ENCODE assay signal across 16 cellular contexts in genomic region chr1:155873860-155874259, GRCh38. TPM values are rescaled to one million over a fixed set of nuclear protein-coding genes. Genes with fewer than 3 reads are reported as not detected.
DNase-seq lines count a peak whose midpoint lies in the region; ATAC-seq and TF ChIP-seq lines count a peak whose summit lies in the region.
"Had no signal": no experiment of that assay in that cellular context is flagged by ENCODE, and none has a peak within 500 bp of the region (broad histone marks: within the 10 kb centered on the region; RNA-seq: fewer than 3 reads in every experiment).

No MANE protein-coding gene starts in this region.

- in situ Hi-C loops in mammary epithelial cell (cut with MboI; ENCODE audit: low sequenced_read_pairs in 2 of 2): no loop called here

- no peaks in the 10 kb centered on the region for H3K36me3 Mint-ChIP-seq in activated naive CD8-positive, alpha-beta T cell treated with anti-CD3 and anti-CD28 coated beads, Interleukin-2, amount 50 U/mL, for 24 hours (ENCODE audit: low read depth)

- TF ChIP-seq CTCF in mammary epithelial cell (conservative IDR thresholded peaks at IDR 0.05 in 1 of 2, IDR thresholded peaks at IDR 0.05 in 1 of 2; ENCODE audit: extremely low read depth in 1 of 2, insufficient read depth in 1 of 2, low read depth in 1 of 2, low read length in 2 of 2): no peak
- TF ChIP-seq CTCF in left lung (IDR thresholded peaks at IDR 0.05): no peak
- TF ChIP-seq CTCF in MM.1S (IDR thresholded peaks at IDR 0.05; ENCODE audit: low read length): no peak

- no peaks in the 10 kb centered on the region for H3K9me3 ChIP-seq in mammary epithelial cell (replicated peaks; ENCODE audit: insufficient read depth, low read length)
- no peaks in the 10 kb centered on the region for H3K9me3 ChIP-seq in left lung
- no peaks in the 10 kb centered on the region for H3K9me3 ChIP-seq in MM.1S (replicated peaks; ENCODE audit: insufficient read depth, low read length)
- H3K9me3 ChIP-seq: BLaER1 treated with 17β-estradiol and CSF1 and Interleukin-3, amounts not matched to agents 10 nM and 100 nM; heart left ventricle had no signal

- no peaks in the 10 kb centered on the region for H3K4me1 Mint-ChIP-seq in activated naive CD8-positive, alpha-beta T cell treated with anti-CD3 and anti-CD28 coated beads, Interleukin-2, amount 50 U/mL, for 24 hours
- H3K4me1 Mint-ChIP-seq: activated CD8-positive, alpha-beta memory T cell treated with anti-CD3 and anti-CD28 coated beads, Interleukin-2, amount 10 ng/mL, durations not matched to agents 7 days and 5 days had no signal

- no peaks in the 10 kb centered on the region for H3K9me2 ChIP-seq in MM.1S (replicated peaks; ENCODE audit: insufficient read depth, low read length)

- no peak overlapping the region for H3K4me3 Mint-ChIP-seq in activated naive CD8-positive, alpha-beta T cell treated with anti-CD3 and anti-CD28 coated beads, Interleukin-2, amount 50 U/mL, for 24 hours
- H3K4me3 Mint-ChIP-seq: activated CD8-positive, alpha-beta memory T cell treated with anti-CD3 and anti-CD28 coated beads, Interleukin-2, amount 10 ng/mL, durations not matched to agents 7 days and 5 days; activated naive CD8-positive, alpha-beta T cell had no signal

- no peaks in the 10 kb centered on the region for H3F3A ChIP-seq in MM.1S (ENCODE audit: insufficient read depth, low read length)

- CTCF ChIA-PET in mammary epithelial cell (lab: Charles Lee; ENCODE audit: low non-redundant PET): no interaction called here

- H3K27ac ChIP-seq in mammary epithelial cell (ENCODE audit: insufficient read depth, low read depth, low read length) (no peak overlapping the region), left lung (no peak overlapping the region), MM.1S (ENCODE audit: low read length) (no peak overlapping the region)
- H3K27ac ChIP-seq: BLaER1 treated with 17β-estradiol and CSF1 and Interleukin-3, amounts not matched to agents 10 nM and 100 nM; heart left ventricle; KMS-11 had no signal

- H3K27me3 Mint-ChIP-seq in activated naive CD8-positive, alpha-beta T cell treated with anti-CD3 and anti-CD28 coated beads, Interleukin-2, amount 50 U/mL, for 24 hours: no peaks in the 10 kb centered on the region
- H3K27me3 Mint-ChIP-seq: activated CD8-positive, alpha-beta memory T cell treated with anti-CD3 and anti-CD28 coated beads, Interleukin-2, amount 10 ng/mL, durations not matched to agents 7 days and 5 days; activated naive CD8-positive, alpha-beta T cell had no signal

- no peaks in the 10 kb centered on the region for H3K36me3 ChIP-seq in mammary epithelial cell (ENCODE audit: insufficient read depth, low read length)
- no peaks in the 10 kb centered on the region for H3K36me3 ChIP-seq in left lung
- H3K36me3 ChIP-seq in MM.1S (replicated peaks; ENCODE audit: insufficient read depth, low read length): no peaks in the 10 kb centered on the region

- ATAC-seq in left lung: peak; percentile 75
- ATAC-seq in activated naive CD8-positive, alpha-beta T cell treated with anti-CD3 and anti-CD28 coated beads, Interleukin-2, amount 50 U/mL, for 24 hours: no peak
- ATAC-seq: activated CD8-positive, alpha-beta memory T cell treated with anti-CD3 and anti-CD28 coated beads, Interleukin-2, amount 10 ng/mL, durations not matched to agents 7 days and 5 days; heart left ventricle had no signal

- dilution Hi-C loops in mammary epithelial cell (cut with HindIII; ENCODE audit: low sequenced_read_pairs): no loop called here

- H3K79me2 ChIP-seq in mammary epithelial cell (ENCODE audit: insufficient read depth, low read length) (no peaks in the 10 kb centered on the region), MM.1S (ENCODE audit: low read length) (no peaks in the 10 kb centered on the region)

- 41% methylated on average over 5 of the region's 9 CpGs for WGBS in mammary epithelial cell (ENCODE audit: low coverage, missing lambda C conversion rate)

- no peaks in the 10 kb centered on the region for H3K27me3 ChIP-seq in mammary epithelial cell (ENCODE audit: insufficient read depth, low read length)
- H3K27me3 ChIP-seq in left lung: no peaks in the 10 kb centered on the region
- no peaks in the 10 kb centered on the region for H3K27me3 ChIP-seq in MM.1S (replicated peaks; ENCODE audit: insufficient read depth, low read length)
- H3K27me3 ChIP-seq: BLaER1 treated with 17β-estradiol and CSF1 and Interleukin-3, amounts not matched to agents 10 nM and 100 nM; heart left ventricle had no signal

- H3K4me3 ChIP-seq in mammary epithelial cell (replicated peaks in 1 of 3; ENCODE audit: insufficient read depth in 1 of 3, low read depth in 2 of 3, low read length in 3 of 3) (no peak overlapping the region), left lung (no peak overlapping the region), MM.1S (ENCODE audit: low read length) (no peak overlapping the region)
- H3K4me3 ChIP-seq: BLaER1 treated with 17β-estradiol and CSF1 and Interleukin-3, amounts not matched to agents 10 nM and 100 nM; heart left ventricle had no signal

- H3K27ac Mint-ChIP-seq in activated naive CD8-positive, alpha-beta T cell treated with anti-CD3 and anti-CD28 coated beads, Interleukin-2, amount 50 U/mL, for 24 hours: no peak overlapping the region
- H3K27ac Mint-ChIP-seq: activated CD8-positive, alpha-beta memory T cell treated with anti-CD3 and anti-CD28 coated beads, Interleukin-2, amount 10 ng/mL, durations not matched to agents 7 days and 5 days; activated naive CD8-positive, alpha-beta T cell had no signal

- H3K9me3 Mint-ChIP-seq in activated naive CD8-positive, alpha-beta T cell treated with anti-CD3 and anti-CD28 coated beads, Interleukin-2, amount 50 U/mL, for 24 hours: no peaks in the 10 kb centered on the region

- H3K4me2 ChIP-seq in mammary epithelial cell (ENCODE audit: insufficient read depth, low read depth, low read length) (no peak overlapping the region), MM.1S (ENCODE audit: low read depth, low read length) (no peak overlapping the region)
- H3K4me2 ChIP-seq: BLaER1 treated with 17β-estradiol and CSF1 and Interleukin-3, amounts not matched to agents 10 nM and 100 nM; KMS-11 had no signal

- peak; percentile 79 for DNase-seq in Daoy (ENCODE audit: low read depth)
- DNase-seq in NCI-H1105 treated with DMSO at 0.1 percent for 48 hours (lab: John Stamatoyannopoulos, UW): peak; percentile 27
- peak; percentile 73 for DNase-seq in mammary epithelial cell
- peak in 1 of 2 donors; percentile 40 for DNase-seq in left lung
- DNase-seq in activated naive CD8-positive, alpha-beta T cell treated with anti-CD3 and anti-CD28 coated beads, Interleukin-2, amount 50 U/mL, for 24 hours: no peak
- no peak for DNase-seq in NCI-H146 (lab: John Stamatoyannopoulos, UW)
- no peak for DNase-seq in MM.1S
- no peak for DNase-seq in mucosa of gallbladder (ENCODE audit: low spot score)
- DNase-seq: activated CD8-positive, alpha-beta memory T cell treated with anti-CD3 and anti-CD28 coated beads, Interleukin-2, amount 10 ng/mL, durations not matched to agents 7 days and 5 days; GDM1; heart left ventricle; NCI-H526; SHP77 treated with DMSO at 0.1 percent for 48 hours had no signal

- peak overlapping the region; percentile 42 for H2AFZ ChIP-seq in mammary epithelial cell (ENCODE audit: low read depth, low read length)
- no peak overlapping the region for H2AFZ ChIP-seq in MM.1S (ENCODE audit: low read length)

- H3K4me1 ChIP-seq in mammary epithelial cell (ENCODE audit: insufficient read depth, low read length): no peaks in the 10 kb centered on the region
- H3K4me1 ChIP-seq in left lung: no peaks in the 10 kb centered on the region
- H3K4me1 ChIP-seq in MM.1S (ENCODE audit: low read length): no peaks in the 10 kb centered on the region
- H3K4me1 ChIP-seq: BLaER1 treated with 17β-estradiol and CSF1 and Interleukin-3, amounts not matched to agents 10 nM and 100 nM had no signal

- H4K20me1 ChIP-seq in mammary epithelial cell (ENCODE audit: insufficient read depth, low read length) (no peaks in the 10 kb centered on the region), MM.1S (ENCODE audit: insufficient read depth, low read length) (no peaks in the 10 kb centered on the region)

- intact Hi-C loops in mammary epithelial cell (cut with micrococcal nuclease): no loop called here
- intact Hi-C loops in left lung (cut with DNase I): no loop called here

- H3K9ac ChIP-seq in mammary epithelial cell (ENCODE audit: insufficient read depth, low read length) (no peak overlapping the region), MM.1S (ENCODE audit: low read length) (no peak overlapping the region)
- H3K9ac ChIP-seq: BLaER1 treated with 17β-estradiol and CSF1 and Interleukin-3, amounts not matched to agents 10 nM and 100 nM; KMS-11 had no signal

- no TSS peak for BruUV-seq in mammary epithelial cell (replicated peaks; lab: Mats Ljungman, UMichigan)

RNA-seq across cellular contexts. Expression of gene SYT11, which starts 14.5 kb away (rescaled TPM):
- 7.4 and 12.8 TPM in 2 replicates for total RNA-seq in Daoy (2014; rRNA removed; shearing (Covaris generic))
- total RNA-seq in mammary epithelial cell (under 1 TPM; 0.12 to 0.33 TPM), left lung (10 to 100 TPM; 11.4 to 12.0 TPM), mucosa of gallbladder (23.4 TPM)
- 0.11 TPM for polyA plus RNA-seq in mammary epithelial cell
- polyA minus RNA-seq in mammary epithelial cell: not detected

RNA-seq across cellular contexts. Expression of gene GON4L, which starts 16.8 kb away (rescaled TPM):
- 16.0 and 22.5 TPM in 2 replicates for total RNA-seq in Daoy (2014; rRNA removed; shearing (Covaris generic))
- total RNA-seq in mammary epithelial cell (10 to 100 TPM; 29.8 to 39.6 TPM), left lung (10 to 100 TPM; 41.8 to 53.1 TPM), mucosa of gallbladder (44.5 TPM)
- 14.7 TPM for polyA plus RNA-seq in mammary epithelial cell
- polyA minus RNA-seq in mammary epithelial cell: 53.2 TPM

RNA-seq across cellular contexts. Expression of gene RIT1, which starts 37.3 kb away (rescaled TPM):
- 22.4 and 26.6 TPM in 2 replicates for total RNA-seq in Daoy (2014; rRNA removed; shearing (Covaris generic))
- total RNA-seq in mammary epithelial cell (10 to 100 TPM; 23.5 to 31.3 TPM), left lung (10 to 100 TPM; 40.8 to 55.3 TPM), mucosa of gallbladder (38.9 TPM)
- polyA plus RNA-seq in mammary epithelial cell: 22.1 TPM
- polyA minus RNA-seq in mammary epithelial cell: 30.6 TPM

Comparison
In these comparisons a context has a peak if more than half of its experiments do, and no peak if none do; other contexts are left out.
1. DNase-seq: peak in Daoy (single experiment), NCI-H1105 treated with DMSO at 0.1 percent for 48 hours (single experiment) and mammary epithelial cell (single experiment); none in activated naive CD8-positive, alpha-beta T cell treated with anti-CD3 and anti-CD28 coated beads, Interleukin-2, amount 50 U/mL, for 24 hours (single experiment), NCI-H146 (single experiment), MM.1S (single experiment) and mucosa of gallbladder (single experiment).